ENCODE assay signal across 8 cellular contexts in the genomic region with DNA sequence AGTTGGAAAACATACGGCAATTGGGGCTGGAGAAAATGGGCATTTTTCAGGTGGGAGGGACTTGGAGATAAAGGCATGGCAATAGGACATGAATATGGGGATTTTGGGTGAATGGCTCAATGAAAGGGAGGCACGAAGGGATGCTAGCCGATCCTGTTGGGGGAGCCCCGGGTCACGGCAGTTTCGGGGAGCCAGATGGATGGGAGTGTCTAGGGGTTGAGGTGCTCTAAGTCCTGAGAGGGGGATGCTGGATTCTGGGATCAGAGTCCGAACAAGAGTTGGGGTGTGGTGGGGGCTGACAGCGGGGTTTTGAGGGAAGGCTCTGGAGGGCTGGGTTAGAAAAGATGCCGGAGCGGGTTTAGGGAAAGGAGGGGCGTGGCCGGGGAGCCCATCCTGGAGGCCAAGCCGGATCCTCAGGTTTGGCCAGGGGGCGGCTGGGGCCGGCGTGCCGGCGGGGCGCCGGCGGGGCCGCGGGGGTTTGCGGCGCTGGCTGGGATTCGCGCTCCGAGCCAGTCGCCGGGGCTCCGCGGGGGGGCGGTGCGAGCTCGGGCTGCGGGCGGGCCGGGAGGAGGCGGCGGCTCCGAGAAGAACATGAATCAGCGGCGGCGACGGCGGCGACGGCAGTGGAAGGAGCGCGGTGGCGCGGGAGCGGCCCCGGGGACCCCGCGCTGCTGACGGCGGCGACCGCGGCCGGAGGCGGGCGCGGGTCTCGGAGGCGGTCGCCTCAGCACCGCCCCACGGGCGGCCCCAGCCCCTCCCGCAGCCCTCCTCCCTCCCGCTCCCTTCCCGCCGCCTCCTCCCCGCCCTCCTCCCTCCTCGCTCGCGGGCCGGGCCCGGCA. TPM values are rescaled to one million over a fixed set of nuclear protein-coding genes. Genes with fewer than 3 reads are reported as not detected.
DNase-seq lines count a peak whose midpoint lies in the region; ATAC-seq, FAIRE-seq and TF ChIP-seq lines count a peak whose summit lies in the region.

Gene TYRO3, plus strand, starts transcription at position 813 of the 839 bp plus-strand sequence. CDS start 46 bp downstream, outside the sequence.

- H3K4ac ChIP-seq in mesendoderm (ENCODE audit: low read depth, low read length) = peak within 1 kb of the TSS; percentile 98

- H4K5ac ChIP-seq in mesendoderm (ENCODE audit: low read length) = no peak within 1 kb of the TSS

- peak within 1 kb of the TSS; percentile 50 for H3K4me3 ChIP-seq in effector memory CD4-positive, alpha-beta T cell (ENCODE audit: insufficient read depth, low read depth, low read length, poor library complexity, severe bottlenecking)
- H3K4me3 ChIP-seq in mesendoderm (ENCODE audit: low read length) = peak within 1 kb of the TSS; percentile 61

- H3K4me1 ChIP-seq in effector memory CD4-positive, alpha-beta T cell (ENCODE audit: control insufficient read depth, insufficient read depth, low read length, poor library complexity, severe bottlenecking) = peaks cover 17% of the 10 kb centered on the region
- H3K4me1 ChIP-seq in mesendoderm (ENCODE audit: control insufficient read depth, low read depth, low read length) = peaks cover 25% of the 10 kb centered on the region

- peaks cover 22% of the 10 kb centered on the region for H3K79me1 ChIP-seq in mesendoderm (ENCODE audit: low read length)

- peak within 1 kb of the TSS; percentile 62 for H2BK120ac ChIP-seq in mesendoderm (ENCODE audit: low read depth, low read length)

- H3K56ac ChIP-seq in mesendoderm (ENCODE audit: low read length) = peak within 1 kb of the TSS; percentile 93

- H3K9me3 ChIP-seq in effector memory CD4-positive, alpha-beta T cell (ENCODE audit: control insufficient read depth, low read length) = no peaks in the 10 kb centered on the region

- peak within 1 kb of the TSS; percentile 91 for H3K23ac ChIP-seq in mesendoderm (ENCODE audit: low read length)

- FAIRE-seq in GM12891 (lab: Jason Lieb, UNC) = no peak

- ATAC-seq in HG03108 (IDR thresholded peaks at IDR 0.05; ENCODE audit: unreplicated experiment) = no peak

- no peaks in the 10 kb centered on the region for H3K36me3 ChIP-seq in effector memory CD4-positive, alpha-beta T cell (ENCODE audit: control insufficient read depth, insufficient read depth, low read length)
- peaks cover 3% of the 10 kb centered on the region for H3K36me3 ChIP-seq in mesendoderm (ENCODE audit: control insufficient read depth, insufficient read depth, low read length)

- peak within 1 kb of the TSS; percentile 82 for H3K9ac ChIP-seq in mesendoderm (ENCODE audit: low read length)

- peak within 1 kb of the TSS; percentile 67 for H2BK5ac ChIP-seq in mesendoderm (ENCODE audit: low read length)

- H3K27ac ChIP-seq in effector memory CD4-positive, alpha-beta T cell (ENCODE audit: insufficient read depth, low read length, poor library complexity, severe bottlenecking) = peak within 1 kb of the TSS; percentile 39
- H3K27ac ChIP-seq in mesendoderm (ENCODE audit: low read depth, low read length) = peak within 1 kb of the TSS; percentile 65

- peak; percentile 73 for DNase-seq in GM12891 (ENCODE audit: insufficient read length, low spot score)
- DNase-seq in NCI-H1694 treated with DMSO at 0.1 percent for 48 hours (lab: John Stamatoyannopoulos, UW) = peak; percentile 15
- peak; percentile 41 to 45 for DNase-seq in activated CD8-positive, alpha-beta memory T cell treated with anti-CD3 and anti-CD28 coated beads for 4 hours (ENCODE audit: low read depth in 2 of 2)
- DNase-seq in effector memory CD4-positive, alpha-beta T cell = peak; percentile 63 to 67 (median 64)
- peak; percentile 63 for DNase-seq in mesendoderm
- peak; percentile 52 for DNase-seq in stimulated activated CD8-positive, alpha-beta memory T cell treated with anti-CD3 and anti-CD28 coated beads, Interleukin-12 subunit alpha, Interleukin-12 subunit beta, amount 100 ng/mL, for 1 hour (ENCODE audit: low read depth)
- DNase-seq in DMS114 treated with DMSO at 0.1 percent for 48 hours (lab: John Stamatoyannopoulos, UW; ENCODE audit: unreplicated experiment) = no peak

- no peak for TF ChIP-seq POLR2A in GM12891 (IDR thresholded peaks at IDR 0.05; ENCODE audit: low read depth, low read length)

- peaks cover 19% of the 10 kb centered on the region for H3K79me2 ChIP-seq in mesendoderm (ENCODE audit: control insufficient read depth, insufficient read depth, low read length)

- WGBS in mesendoderm (ENCODE audit: extremely low coverage, insufficient coverage, low lambda C conversion rate) = no CpG with 5 or more reads among the region's 81 CpGs

- H4K8ac ChIP-seq in mesendoderm (ENCODE audit: low read depth, low read length) = no peak within 1 kb of the TSS

- H3K18ac ChIP-seq in mesendoderm (ENCODE audit: low read length) = peak within 1 kb of the TSS; percentile 99

- peak within 1 kb of the TSS; percentile 96 for H3K4me2 ChIP-seq in mesendoderm (ENCODE audit: low read length)

- H2BK15ac ChIP-seq in mesendoderm (replicated peaks; ENCODE audit: low read depth) = peak within 1 kb of the TSS; percentile 39

- H2AK5ac ChIP-seq in mesendoderm (ENCODE audit: low read length) = peak within 1 kb of the TSS; percentile 16

- no peaks in the 10 kb centered on the region for H3K27me3 ChIP-seq in effector memory CD4-positive, alpha-beta T cell (replicated peaks; ENCODE audit: control insufficient read depth, insufficient read depth, low read length, poor library complexity, severe bottlenecking)
- H3K27me3 ChIP-seq in mesendoderm (ENCODE audit: insufficient read depth, low read length, poor library complexity) = no peaks in the 10 kb centered on the region

TF ChIP-seq in GM12891, 5 proteins besides CTCF, POLR2A, EP300 and RAD21:
- TF ChIP-seq SPI1 (IDR thresholded peaks at IDR 0.05; ENCODE audit: low read depth, low read length) = no peak
- no peak for TF ChIP-seq TAF1 (IDR thresholded peaks at IDR 0.05; ENCODE audit: low read depth, low read length)
- no peak for TF ChIP-seq PAX5 (IDR thresholded peaks at IDR 0.05; ENCODE audit: insufficient read depth, low read length, severe bottlenecking)
- no peak for TF ChIP-seq POLR2AphosphoS5 (IDR thresholded peaks at IDR 0.05; ENCODE audit: low read depth, low read length)
- no peak for TF ChIP-seq POU2F2 (IDR thresholded peaks at IDR 0.05; ENCODE audit: low read depth, low read length)

RNA-seq across cellular contexts. Expression of gene TYRO3, which starts in this region (rescaled TPM):
- polyA plus RNA-seq in GM12891 (2012; ENCODE audit: low read depth, missing spikeins) = 0.17 TPM
- polyA plus RNA-seq in mesendoderm (2013, experiment 1 of 2) = 38.3 TPM
- polyA plus RNA-seq in mesendoderm (2013, experiment 2 of 2) = 37.8 TPM
